ENCODE assay signal across 9 cellular contexts in genomic region chr2:62215306-62216064, GRCh38. TPM values are rescaled to one million over a fixed set of nuclear protein-coding genes. Genes with fewer than 3 reads are reported as not detected.
A peak's percentile ranks its signal among the peaks of the same experiment; 100 is the strongest.
DNase-seq lines count a peak whose midpoint lies in the region; ATAC-seq and TF ChIP-seq lines count a peak whose summit lies in the region.
"Had no signal": no experiment of that assay in that cellular context is flagged by ENCODE, and none has a peak within 500 bp of the region (broad histone marks: within the 10 kb centered on the region; RNA-seq: fewer than 3 reads in every experiment).

No MANE protein-coding gene starts in this region.

- H3K27me3 ChIP-seq in right cardiac atrium (ENCODE audit: control insufficient read depth, insufficient read depth): no peaks in the 10 kb centered on the region

- intact Hi-C loops in right cardiac atrium (cut with DNase I): loop anchor here in 1 of 4 donors (10.0 kb wide), 1 partner anchor 221 kb away; no protein-coding TSS in a partner anchor

- peaks cover 93% of the 10 kb centered on the region for H3K4me1 Mint-ChIP-seq in activated naive CD8-positive, alpha-beta T cell treated with anti-CD3 and anti-CD28 coated beads for 36 hours
- peaks cover 47 to 85% of the 10 kb centered on the region in 2 donors for H3K4me1 Mint-ChIP-seq in stimulated activated naive B cell treated with anti-CD40 and anti-IgM and Interleukin-4, amounts not matched to agents 10 μg/mL and 1 μg/mL and 100 μg/mL, for 72 hours

- peaks cover 78% of the 10 kb centered on the region for H3K36me3 Mint-ChIP-seq in activated naive CD8-positive, alpha-beta T cell treated with anti-CD3 and anti-CD28 coated beads for 36 hours
- H3K36me3 Mint-ChIP-seq in stimulated activated naive B cell treated with anti-CD40 and anti-IgM and Interleukin-4, amounts not matched to agents 10 μg/mL and 1 μg/mL and 100 μg/mL, for 72 hours: peaks cover 34 to 55% of the 10 kb centered on the region in 2 donors

- no peak overlapping the region for H3K4me3 Mint-ChIP-seq in activated naive CD8-positive, alpha-beta T cell treated with anti-CD3 and anti-CD28 coated beads for 36 hours
- H3K4me3 Mint-ChIP-seq in stimulated activated naive B cell treated with anti-CD40 and anti-IgM and Interleukin-4, amounts not matched to agents 10 μg/mL and 1 μg/mL and 100 μg/mL, for 72 hours: no peak overlapping the region

- DNase-seq in DMS153 (lab: John Stamatoyannopoulos, UW) (peak; percentile 15), DMS153 treated with DMSO at 0.1 percent for 48 hours (lab: John Stamatoyannopoulos, UW; ENCODE audit: unreplicated experiment) (no peak), right cardiac atrium (no peak), NCI-H1048 (lab: John Stamatoyannopoulos, UW) (no peak)
- no peak for DNase-seq in activated naive CD8-positive, alpha-beta T cell treated with anti-CD3 and anti-CD28 coated beads for 36 hours
- no peak for DNase-seq in stimulated activated naive B cell treated with anti-CD40 and anti-IgM and Interleukin-4, amounts not matched to agents 10 μg/mL and 1 μg/mL and 100 μg/mL, for 72 hours

- H3K4me3 ChIP-seq in right cardiac atrium (ENCODE audit: low read length): no peak overlapping the region

- H3K4me1 ChIP-seq in right cardiac atrium (ENCODE audit: control insufficient read depth, insufficient read depth, low read length): peaks cover 28% of the 10 kb centered on the region

- peak overlapping the region; percentile 79 for H3K27ac ChIP-seq in right cardiac atrium (ENCODE audit: low read length)
- H3K27ac ChIP-seq: 22Rv1 had no signal

- peaks cover 19% of the 10 kb centered on the region for H3K9me3 Mint-ChIP-seq in activated naive CD8-positive, alpha-beta T cell treated with anti-CD3 and anti-CD28 coated beads for 36 hours
- peaks cover 9 to 12% of the 10 kb centered on the region in 2 donors for H3K9me3 Mint-ChIP-seq in stimulated activated naive B cell treated with anti-CD40 and anti-IgM and Interleukin-4, amounts not matched to agents 10 μg/mL and 1 μg/mL and 100 μg/mL, for 72 hours

- no peaks in the 10 kb centered on the region for H3K9me3 ChIP-seq in right cardiac atrium (ENCODE audit: control insufficient read depth, low read length)

- 49% methylated on average over 11 of the region's 11 CpGs for WGBS in right cardiac atrium

- no peak for TF ChIP-seq POLR2A in GM18505 (IDR thresholded peaks at IDR 0.05; ENCODE audit: borderline replicate concordance, extremely low read depth, insufficient read depth, insufficient read length)

- H3K27me3 Mint-ChIP-seq in activated naive CD8-positive, alpha-beta T cell treated with anti-CD3 and anti-CD28 coated beads for 36 hours: no peaks in the 10 kb centered on the region
- H3K27me3 Mint-ChIP-seq in stimulated activated naive B cell treated with anti-CD40 and anti-IgM and Interleukin-4, amounts not matched to agents 10 μg/mL and 1 μg/mL and 100 μg/mL, for 72 hours: no peaks in the 10 kb centered on the region

- peak; percentile 20 to 47 for ATAC-seq in right cardiac atrium
- ATAC-seq in stimulated activated naive B cell treated with anti-CD40 and anti-IgM and Interleukin-4, amounts not matched to agents 10 μg/mL and 1 μg/mL and 100 μg/mL, for 72 hours (replicated peaks): peak in 1 of 2 donors; percentile 14
- ATAC-seq in HG03460 (IDR thresholded peaks at IDR 0.05; ENCODE audit: unreplicated experiment): no peak
- no peak for ATAC-seq in GM18505 (IDR thresholded peaks at IDR 0.05; ENCODE audit: unreplicated experiment)

- H3K27ac Mint-ChIP-seq in activated naive CD8-positive, alpha-beta T cell treated with anti-CD3 and anti-CD28 coated beads for 36 hours: peak overlapping the region; percentile 72
- peak overlapping the region; percentile 57 for H3K27ac Mint-ChIP-seq in stimulated activated naive B cell treated with anti-CD40 and anti-IgM and Interleukin-4, amounts not matched to agents 10 μg/mL and 1 μg/mL and 100 μg/mL, for 72 hours

RNA-seq across cellular contexts. Expression of gene B3GNT2, which starts 19.6 kb away (rescaled TPM):
- 10 to 100 TPM; 67.3 to 68.7 TPM for total RNA-seq in activated naive CD8-positive, alpha-beta T cell treated with anti-CD3 and anti-CD28 coated beads for 36 hours
- 10 to 100 TPM; 14.5 to 17.4 (median 17.0) TPM for total RNA-seq in right cardiac atrium
- 14.1 TPM for polyA plus RNA-seq in right cardiac atrium

Comparison
In these comparisons a context has a peak if more than half of its experiments do, and no peak if none do; other contexts are left out.
1. ATAC-seq: peak in right cardiac atrium (2 of 2); none in HG03460 (single experiment) and GM18505 (single experiment).